12 cellular contexts compared by ENCODE assay signal in the genomic region with DNA sequence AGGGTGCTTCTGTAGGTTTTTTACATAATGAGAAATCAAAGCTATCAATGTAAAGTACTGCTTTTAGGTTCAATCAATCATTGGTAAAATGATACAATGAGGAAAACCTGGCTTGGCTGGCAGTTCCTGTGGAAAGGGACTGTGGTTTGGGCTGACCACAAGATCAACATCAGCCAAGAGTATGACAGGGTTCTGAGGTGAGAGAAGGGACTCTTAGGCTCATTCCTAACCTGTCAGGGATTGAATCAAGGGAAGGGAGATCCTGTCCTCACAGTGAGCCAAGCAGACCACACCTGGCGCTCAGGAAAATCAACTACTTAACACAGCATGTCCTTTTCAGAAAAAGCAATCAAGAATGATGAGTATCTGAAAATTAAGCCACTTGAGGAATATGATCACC.
DNase-seq lines count a peak whose midpoint lies in the region; TF ChIP-seq lines count a peak whose summit lies in the region.
"Had no signal": no experiment of that assay in that cellular context is flagged by ENCODE, and none has a peak within 500 bp of the region (broad histone marks: within the 10 kb centered on the region; RNA-seq: fewer than 3 reads in every experiment).

No MANE protein-coding gene starts in this region.

- H3K36me3 ChIP-seq in Loucy (ENCODE audit: insufficient read depth, low read length) = no peaks in the 10 kb centered on the region
- no peaks in the 10 kb centered on the region for H3K36me3 ChIP-seq in PC-9 (ENCODE audit: low read depth)
- H3K36me3 ChIP-seq in MG63 = no peaks in the 10 kb centered on the region
- H3K36me3 ChIP-seq: esophagus muscularis mucosa had no signal

- DNase-seq in Caki2 (ENCODE audit: low read depth) (peak; percentile 30), PC-9 (peak; percentile 43 to 76), islet precursor cell (peak; percentile 56), MG63 (no peak), SHP77 treated with DMSO at 0.1 percent for 48 hours (lab: John Stamatoyannopoulos, UW) (no peak), cerebellar cortex (ENCODE audit: low spot score) (no peak)
- DNase-seq in effector CD8-positive, alpha-beta T cell (lab: John Stamatoyannopoulos, UW) = no peak
- DNase-seq: activated naive CD4-positive, alpha-beta T cell treated with Interleukin-2 at 50 U/mL for 16 hours; NCI-H82; SW 1271 had no signal

- H3F3A ChIP-seq in Loucy (ENCODE audit: low read depth) = no peaks in the 10 kb centered on the region
- H3F3A ChIP-seq in PC-9 (ENCODE audit: insufficient read depth, low read depth) = peaks cover 5% of the 10 kb centered on the region

- no peaks in the 10 kb centered on the region for H3K9me2 ChIP-seq in Loucy (replicated peaks; ENCODE audit: low read depth, low read length)
- no peaks in the 10 kb centered on the region for H3K9me2 ChIP-seq in PC-9 (ENCODE audit: insufficient read depth)

- H3K27ac ChIP-seq in PC-9 = no peak overlapping the region
- H3K27ac ChIP-seq: esophagus muscularis mucosa had no signal

- peaks cover 31% of the 10 kb centered on the region for H3K4me1 ChIP-seq in Loucy (ENCODE audit: insufficient read depth, low read length, poor library complexity, severe bottlenecking)
- H3K4me1 ChIP-seq in PC-9 (replicated peaks; ENCODE audit: insufficient read depth) = peaks cover 15% of the 10 kb centered on the region

- H3K4me3 ChIP-seq in Loucy (ENCODE audit: low read length, poor library complexity, severe bottlenecking) (no peak overlapping the region), PC-9 (no peak overlapping the region), MG63 (no peak overlapping the region)
- H3K4me3 ChIP-seq: esophagus muscularis mucosa had no signal

- POLR2A ChIA-PET in PC-9 (lab: Charles Lee; ENCODE audit: unreplicated experiment) = no interaction called here

- no peak overlapping the region for H3K9ac ChIP-seq in Loucy (ENCODE audit: low read depth, low read length, poor library complexity, severe bottlenecking)

- H3K9me3 ChIP-seq in Loucy (ENCODE audit: insufficient read depth, low read depth, low read length) (no peaks in the 10 kb centered on the region), PC-9 (ENCODE audit: insufficient read depth, low read depth) (no peaks in the 10 kb centered on the region), MG63 (no peaks in the 10 kb centered on the region)
- H3K9me3 ChIP-seq: esophagus muscularis mucosa had no signal

- no TSS peak for BruUV-seq in PC-9 (replicated peaks; lab: Mats Ljungman, UMichigan)

- peaks cover 9% of the 10 kb centered on the region for H4K20me1 ChIP-seq in Loucy (ENCODE audit: insufficient read depth, low read length, poor library complexity, severe bottlenecking)
- H4K20me1 ChIP-seq in PC-9 (ENCODE audit: insufficient read depth) = no peaks in the 10 kb centered on the region

- H2AFZ ChIP-seq in Loucy (ENCODE audit: low read length) (no peak overlapping the region), PC-9 (no peak overlapping the region)

- in situ Hi-C loops in Caki2 (cut with HindIII; ENCODE audit: low pct_unique_long_range_greater_than_20kb, low sequenced_read_pairs) = no loop called here

- H3K79me2 ChIP-seq in Loucy (ENCODE audit: insufficient read depth, low read length) (no peaks in the 10 kb centered on the region), PC-9 (ENCODE audit: low read depth) (peaks cover 11% of the 10 kb centered on the region; the same call in 1 of the 2 replicates)

- TF ChIP-seq CTCF in Loucy (conservative IDR thresholded peaks at IDR 0.05; ENCODE audit: low read length) (no peak), PC-9 (conservative IDR thresholded peaks at IDR 0.05) (no peak)

- CTCF ChIA-PET in PC-9 (lab: Charles Lee) = no interaction called here

- H3K27me3 ChIP-seq in Loucy (ENCODE audit: insufficient read depth, low read length, poor library complexity, severe bottlenecking) = no peaks in the 10 kb centered on the region
- H3K27me3 ChIP-seq in PC-9 (ENCODE audit: insufficient read depth, low read depth) = no peaks in the 10 kb centered on the region
- H3K27me3 ChIP-seq in MG63 = no peaks in the 10 kb centered on the region
- H3K27me3 ChIP-seq: esophagus muscularis mucosa had no signal

- peak overlapping the region; percentile 66 for H3K4me2 ChIP-seq in Loucy (ENCODE audit: low read depth, low read length, poor library complexity, severe bottlenecking)
- no peak overlapping the region; the same call in 1 of the 2 replicates for H3K4me2 ChIP-seq in PC-9

- intact Hi-C loops in PC-9 (cut with micrococcal nuclease; ENCODE audit: unreplicated experiment) = no loop called here

Comparison
In these comparisons a context has a peak if more than half of its experiments do, and no peak if none do; other contexts are left out.
1. DNase-seq: peak in Caki2 (single experiment), PC-9 (2 of 2) and islet precursor cell (single experiment); none in effector CD8-positive, alpha-beta T cell (single experiment), MG63 (single experiment), SHP77 treated with DMSO at 0.1 percent for 48 hours (single experiment) and cerebellar cortex (single experiment).